14 cellular contexts compared by ENCODE assay signal in the genomic region with DNA sequence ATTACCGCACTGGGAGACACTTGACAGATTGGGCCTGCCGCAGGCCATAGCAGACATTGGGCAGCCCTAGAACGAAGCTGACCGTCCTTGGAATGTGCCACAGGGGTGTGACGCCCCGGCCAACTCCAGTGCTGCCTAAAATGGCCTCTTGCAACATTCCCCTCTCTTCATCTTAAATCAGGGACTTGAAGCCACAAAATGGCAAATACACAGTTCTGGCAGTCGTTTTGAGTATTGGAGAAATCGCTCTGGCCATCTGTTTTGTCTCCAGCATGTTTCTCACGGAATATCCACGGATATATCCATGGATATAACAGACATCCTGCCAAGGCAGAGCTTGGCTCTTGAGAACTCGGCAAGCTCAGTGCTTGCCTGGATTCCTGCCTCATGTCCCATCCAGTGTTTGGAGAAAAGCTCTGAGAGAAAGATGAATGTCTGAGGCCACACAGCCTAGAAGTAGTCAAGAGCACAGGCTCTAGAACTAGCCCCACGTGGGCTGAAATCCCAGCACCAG.
A peak's percentile ranks its signal among the peaks of the same experiment; 100 is the strongest.
DNase-seq lines count a peak whose midpoint lies in the region; ATAC-seq and TF ChIP-seq lines count a peak whose summit lies in the region.
"Had no signal": no experiment of that assay in that cellular context is flagged by ENCODE, and none has a peak within 500 bp of the region (broad histone marks: within the 10 kb centered on the region; RNA-seq: fewer than 3 reads in every experiment).

No MANE protein-coding gene starts in this region.

- H3K9me3 ChIP-seq in sigmoid colon: no peaks in the 10 kb centered on the region

- H3K27me3 Mint-ChIP-seq in brain: no peaks in the 10 kb centered on the region
- H3K27me3 Mint-ChIP-seq in mesothelial cell of epicardium (ENCODE audit: low read depth): peaks cover 64% of the 10 kb centered on the region
- H3K27me3 Mint-ChIP-seq: activated CD8-positive, alpha-beta T cell treated with anti-CD3 and anti-CD28 coated beads for 36 hours; naive B cell had no signal

- TF ChIP-seq POLR2A in sigmoid colon (IDR thresholded peaks at IDR 0.05): no peak

- peak in 1 of 4 donors; percentile 56 for TF ChIP-seq EP300 in sigmoid colon (IDR thresholded peaks at IDR 0.05)

- H3K4me1 Mint-ChIP-seq in brain: peaks cover 36% of the 10 kb centered on the region
- peaks cover 5% of the 10 kb centered on the region for H3K4me1 Mint-ChIP-seq in mesothelial cell of epicardium

- H3K36me3 ChIP-seq in sigmoid colon: no peaks in the 10 kb centered on the region

- H3K4me1 ChIP-seq in sigmoid colon: peaks cover 0 to 42% (median 21%) of the 10 kb centered on the region in 4 donors

- intact Hi-C loops in left cardiac atrium (cut with DNase I): no loop called here
- intact Hi-C loops in sigmoid colon (cut with DNase I): loop anchor here (2.0 kb wide), 1 partner anchor 56 kb away; no protein-coding TSS in a partner anchor

- H3K4me3 Mint-ChIP-seq in brain (no peak overlapping the region), mesothelial cell of epicardium (no peak overlapping the region)
- H3K4me3 Mint-ChIP-seq: activated CD8-positive, alpha-beta T cell treated with anti-CD3 and anti-CD28 coated beads for 36 hours; naive B cell had no signal

- TF ChIP-seq CTCF in AG10803 (conservative IDR thresholded peaks at IDR 0.05; ENCODE audit: low read length) (no peak), brain (conservative IDR thresholded peaks at IDR 0.05) (no peak), sigmoid colon (IDR thresholded peaks at IDR 0.05) (no peak), mesothelial cell of epicardium (IDR thresholded peaks at IDR 0.05; ENCODE audit: unreplicated experiment) (no peak)

- 66 to 69% methylated on average over 12 of the region's 12 CpGs for WGBS in sigmoid colon, 2 donors

- H3K9me3 Mint-ChIP-seq in brain (no peaks in the 10 kb centered on the region), mesothelial cell of epicardium (peaks cover 3% of the 10 kb centered on the region)
- H3K9me3 Mint-ChIP-seq: activated CD8-positive, alpha-beta T cell treated with anti-CD3 and anti-CD28 coated beads for 36 hours had no signal

- H3K36me3 Mint-ChIP-seq in brain: peaks cover 8% of the 10 kb centered on the region
- peaks cover 1% of the 10 kb centered on the region for H3K36me3 Mint-ChIP-seq in mesothelial cell of epicardium

- peak overlapping the region; percentile 8 to 76 (median 68) for H3K27ac ChIP-seq in sigmoid colon

- ATAC-seq in left cardiac atrium (peak; percentile 84 to 92), GM18907 (IDR thresholded peaks at IDR 0.05; ENCODE audit: unreplicated experiment) (no peak)
- ATAC-seq: activated CD8-positive, alpha-beta T cell treated with anti-CD3 and anti-CD28 coated beads for 36 hours had no signal

- peak overlapping the region in 3 of 5 experiments; percentile 40 to 95 (median 51) for H3K27ac Mint-ChIP-seq in brain
- H3K27ac Mint-ChIP-seq in mesothelial cell of epicardium: no peak overlapping the region
- H3K27ac Mint-ChIP-seq: activated CD8-positive, alpha-beta T cell treated with anti-CD3 and anti-CD28 coated beads for 36 hours had no signal

- H3K4me3 ChIP-seq in AG10803 (ENCODE audit: low read length): no peak overlapping the region
- H3K4me3 ChIP-seq in sigmoid colon: no peak overlapping the region

- DNase-seq in AG10803 (ENCODE audit: low read depth) (peak; percentile 93), left cardiac atrium (peak; percentile 61), sigmoid colon (peak; percentile 91), NCI-H2196 treated with DMSO at 0.1 percent for 48 hours (lab: John Stamatoyannopoulos, UW; ENCODE audit: unreplicated experiment) (no peak), mesothelial cell of epicardium (ENCODE audit: low spot score in 2 of 2, unreplicated experiment in 2 of 2) (no peak), NCI-H748 (lab: John Stamatoyannopoulos, UW; ENCODE audit: unreplicated experiment) (no peak)
- DNase-seq: activated CD8-positive, alpha-beta T cell treated with anti-CD3 and anti-CD28 coated beads for 36 hours; activated effector memory CD4-positive, alpha-beta T cell treated with anti-CD3 and anti-CD28 coated beads, Interleukin-2, amount 50 U/mL, for 16 hours; DMS 273 treated with DMSO at 0.1 percent for 48 hours; naive B cell; NCI-H748 treated with DMSO at 0.1 percent for 48 hours; T1000 had no signal

- H3K27me3 ChIP-seq in sigmoid colon: no peaks in the 10 kb centered on the region

Comparison
In these comparisons a context has a peak if more than half of its experiments do, and no peak if none do; other contexts are left out.
1. DNase-seq: peak in AG10803 (single experiment), left cardiac atrium (single experiment) and sigmoid colon (single experiment); none in NCI-H2196 treated with DMSO at 0.1 percent for 48 hours (single experiment), mesothelial cell of epicardium (0 of 2) and NCI-H748 (single experiment).